27 cellular contexts compared by ENCODE assay signal in genomic region chr5:117813850-117814249, GRCh38.
"Had no signal": no experiment of that assay in that cellular context is flagged by ENCODE, and none has a peak within 500 bp of the region (broad histone marks: within the 10 kb centered on the region; RNA-seq: fewer than 3 reads in every experiment).

No MANE protein-coding gene starts in this region.

- H3K4me1 ChIP-seq: stomach, suprapubic skin, testis, thyroid gland, tibial artery, tibial nerve, transverse colon, upper lobe of left lung, upper lobe of right lung, uterus, vagina had no signal

- FAIRE-seq: urothelium cell line had no signal

- H3K27ac ChIP-seq: stomach, suprapubic skin, testis, thoracic aorta, thyroid gland, tibial artery, tibial nerve, transverse colon, upper lobe of left lung, upper lobe of right lung, uterus, vagina had no signal

- DNase-seq: stimulated activated CD4-positive, alpha-beta T cell treated with anti-CD3 and anti-CD28 coated beads, Interleukin-2, amount 100 ng/mL, for 48 hours; stimulated activated CD4-positive, alpha-beta T cell treated with anti-CD3 and anti-CD28 coated beads, Interleukin-4, amount 100 ng/mL, for 1 hour; stimulated activated CD4-positive, alpha-beta T cell treated with anti-CD3 and anti-CD28 coated beads, Interleukin-4, amount 100 ng/mL, for 24 hours; stimulated activated CD4-positive, alpha-beta T cell treated with anti-CD3 and anti-CD28 coated beads, Interleukin-4, amount 100 ng/mL, for 4 hours; stimulated activated CD8-positive, alpha-beta memory T cell treated with anti-CD3 and anti-CD28 coated beads, Interleukin-4, amount 100 ng/mL, for 48 hours; stimulated activated naive B cell treated with anti-CD40 and anti-IgM and Interleukin-4, amounts not matched to agents 10 μg/mL and 1 μg/mL and 100 μg/mL, for 72 hours; stimulated activated naive CD4-positive, alpha-beta T cell; stimulated activated naive CD4-positive, alpha-beta T cell treated with Interleukin-2 at 50 U/mL for 16 hours; stimulated activated naive CD8-positive, alpha-beta T cell treated with anti-CD3 and anti-CD28 coated beads, Interleukin-15, amount 100 ng/mL, for 72 hours; stimulated activated naive CD8-positive, alpha-beta T cell treated with anti-CD3 and anti-CD28 coated beads, Interleukin-15, Interleukin-2, amounts not matched to agents 100 U/mL and 50 U/mL, for 24 hours; stomach; substantia nigra; testis; thyroid gland; tibial artery; transverse colon; trophoblast cell; upper lobe of left lung; upper lobe of right lung; uterus had no signal

- ATAC-seq: stimulated activated effector memory CD8-positive, alpha-beta T cell treated with anti-CD3 and anti-CD28 coated beads, Interleukin-12 subunit alpha, Interleukin-12 subunit beta, amount 100 ng/mL, for 72 hours; stimulated activated memory B cell treated with anti-CD40 and anti-IgM and Interleukin-4, amounts not matched to agents 10 μg/mL and 1 μg/mL and 100 μg/mL, for 72 hours; stimulated activated naive B cell treated with anti-CD40 and anti-IgM and Interleukin-4, amounts not matched to agents 10 μg/mL and 1 μg/mL and 100 μg/mL, for 72 hours; stimulated activated naive CD8-positive, alpha-beta T cell treated with anti-CD3 and anti-CD28 coated beads, Interleukin-15, amount 100 ng/mL, for 72 hours; stimulated activated naive CD8-positive, alpha-beta T cell treated with anti-CD3 and anti-CD28 coated beads, Interleukin-15, Interleukin-2, amounts not matched to agents 100 U/mL and 50 U/mL, for 24 hours; upper lobe of right lung had no signal

- H3K4me3 ChIP-seq: stomach, suprapubic skin, testis, thoracic aorta, thyroid gland, tibial artery, tibial nerve, transverse colon, upper lobe of left lung, upper lobe of right lung, uterus, vagina had no signal

- H3K36me3 ChIP-seq: stomach, suprapubic skin, thoracic aorta, thyroid gland, tibial artery, tibial nerve, transverse colon, upper lobe of left lung, upper lobe of right lung, uterus, vagina had no signal

- H3K9me3 ChIP-seq: suprapubic skin, testis, thoracic aorta, thyroid gland, tibial artery, transverse colon, upper lobe of left lung, upper lobe of right lung, uterus, vagina had no signal
